ENCODE assay signal across 8 cellular contexts in the genomic region with DNA sequence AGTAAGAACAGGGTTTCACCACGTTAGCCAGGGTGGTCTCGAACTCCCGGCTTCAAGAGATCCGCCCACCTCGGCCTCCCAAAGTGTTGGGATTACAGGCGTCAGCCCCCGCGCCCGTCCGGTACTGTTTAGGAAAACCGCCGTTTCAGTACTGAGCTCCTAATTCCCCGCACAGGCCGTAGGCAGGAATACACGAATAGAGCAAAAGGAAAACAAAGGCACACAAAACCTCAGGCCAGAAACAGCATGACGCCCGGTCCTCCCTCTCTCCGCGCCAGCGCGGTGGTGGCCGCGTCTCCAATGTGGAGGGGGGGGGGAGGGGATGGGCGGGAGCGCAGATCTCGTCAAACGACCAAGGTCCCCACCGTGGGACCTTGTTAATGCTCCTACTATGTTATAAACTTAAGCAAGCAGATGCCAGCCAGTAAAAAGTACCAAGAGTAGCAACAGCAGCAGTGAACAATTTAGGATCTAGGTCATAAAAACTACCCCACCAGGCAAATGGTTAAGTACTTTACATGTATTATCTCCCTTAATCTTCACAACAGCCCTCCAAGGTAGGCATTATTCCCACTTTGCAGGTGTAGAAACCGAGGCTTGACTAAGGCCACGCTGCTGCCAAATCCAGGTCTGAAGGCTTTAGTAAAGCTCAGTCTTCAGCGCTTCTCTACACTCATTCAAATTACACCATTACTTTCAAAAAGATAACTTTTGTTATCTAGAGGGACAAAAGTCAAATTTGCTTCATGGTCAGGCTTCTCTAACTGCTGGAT. TPM values are rescaled to one million over a fixed set of nuclear protein-coding genes. Genes with fewer than 3 reads are reported as not detected.
DNase-seq lines count a peak whose midpoint lies in the region; ATAC-seq, FAIRE-seq and TF ChIP-seq lines count a peak whose summit lies in the region.

No MANE protein-coding gene starts in this region.

- H3F3A ChIP-seq in neural progenitor cell (ENCODE audit: low read depth): peaks cover 55% of the 10 kb centered on the region

- H3K27ac ChIP-seq in gastroesophageal sphincter: peak overlapping the region; percentile 80 to 100 (median 96)
- peak overlapping the region; percentile 91 for H3K27ac ChIP-seq in neural progenitor cell

- H2AFZ ChIP-seq in neural progenitor cell (replicated peaks): no peak overlapping the region

- H3K4me1 ChIP-seq in gastroesophageal sphincter: peaks cover 0 to 59% (median 10%) of the 10 kb centered on the region in 3 donors
- H3K4me1 ChIP-seq in neural progenitor cell: peaks cover 43% of the 10 kb centered on the region

- H3K36me3 ChIP-seq in gastroesophageal sphincter (no peaks in the 10 kb centered on the region), neural progenitor cell (no peaks in the 10 kb centered on the region)

- no peaks in the 10 kb centered on the region for H3K9me3 ChIP-seq in gastroesophageal sphincter
- no peaks in the 10 kb centered on the region for H3K9me3 ChIP-seq in neural progenitor cell (ENCODE audit: low read depth)

- TF ChIP-seq CTCF in gastroesophageal sphincter (IDR thresholded peaks at IDR 0.05): no peak
- TF ChIP-seq CTCF in neural progenitor cell (IDR thresholded peaks at IDR 0.05): no peak

- no peaks in the 10 kb centered on the region for H3K27me3 Mint-ChIP-seq in activated naive CD4-positive, alpha-beta T cell treated with anti-CD3 and anti-CD28 coated beads, Interleukin-2, amount 50 U/mL, for 24 hours
- no peaks in the 10 kb centered on the region for H3K27me3 Mint-ChIP-seq in neural progenitor cell (ENCODE audit: insufficient read depth, low read depth)

- peak overlapping the region; percentile 92 for H3K4me3 Mint-ChIP-seq in activated naive CD4-positive, alpha-beta T cell treated with anti-CD3 and anti-CD28 coated beads, Interleukin-2, amount 50 U/mL, for 24 hours
- H3K4me3 Mint-ChIP-seq in neural progenitor cell: peak overlapping the region; percentile 96

- no peak for TF ChIP-seq POLR2A in gastroesophageal sphincter (IDR thresholded peaks at IDR 0.05)

- peak; percentile 57 for ATAC-seq in gastroesophageal sphincter

- WGBS in gastroesophageal sphincter (ENCODE audit: low coverage in 1 of 2), 2 donors: 11 to 56% methylated on average over 3 to 10 of the region's 31 CpGs

- no peaks in the 10 kb centered on the region for H3K9me3 Mint-ChIP-seq in activated naive CD4-positive, alpha-beta T cell treated with anti-CD3 and anti-CD28 coated beads, Interleukin-2, amount 50 U/mL, for 24 hours
- H3K9me3 Mint-ChIP-seq in neural progenitor cell: no peaks in the 10 kb centered on the region

- H3K27me3 ChIP-seq in gastroesophageal sphincter (no peaks in the 10 kb centered on the region), neural progenitor cell (no peaks in the 10 kb centered on the region)

- H3K36me3 Mint-ChIP-seq in activated naive CD4-positive, alpha-beta T cell treated with anti-CD3 and anti-CD28 coated beads, Interleukin-2, amount 50 U/mL, for 24 hours: peaks cover 5% of the 10 kb centered on the region
- peaks cover 10% of the 10 kb centered on the region for H3K36me3 Mint-ChIP-seq in neural progenitor cell

- H3K4me1 Mint-ChIP-seq in activated naive CD4-positive, alpha-beta T cell treated with anti-CD3 and anti-CD28 coated beads, Interleukin-2, amount 50 U/mL, for 24 hours: peaks cover 66% of the 10 kb centered on the region
- H3K4me1 Mint-ChIP-seq in neural progenitor cell: peaks cover 44% of the 10 kb centered on the region

- FAIRE-seq in HTR-8/SVneo (lab: Jason Lieb, UNC) (no peak), RCC 7860 (lab: Jason Lieb, UNC) (no peak), urothelium cell line (lab: Jason Lieb, UNC) (no peak)

- peaks cover 70% of the 10 kb centered on the region for H4K20me1 ChIP-seq in neural progenitor cell (ENCODE audit: low read depth)

- H3K79me2 ChIP-seq in neural progenitor cell (ENCODE audit: low read depth): peaks cover 69% of the 10 kb centered on the region

- peak overlapping the region; percentile 95 for H3K4me2 ChIP-seq in neural progenitor cell

- no peak for TF ChIP-seq EP300 in gastroesophageal sphincter (IDR thresholded peaks at IDR 0.05)

- peak; percentile 80 for DNase-seq in COR-L47 (lab: John Stamatoyannopoulos, UW)
- DNase-seq in HTR-8/SVneo (ENCODE audit: insufficient read length, low spot score): peak; percentile 40
- DNase-seq in RCC 7860 (ENCODE audit: low spot score): peak; percentile 54
- DNase-seq in neural progenitor cell (ENCODE audit: low spot score): peak; percentile 94
- peak; percentile 45 for DNase-seq in urothelium cell line (ENCODE audit: low spot score)
- no peak for DNase-seq in GM19240 (ENCODE audit: insufficient read length, low spot score)

- no peak overlapping the region for H3K9ac ChIP-seq in neural progenitor cell

- H3K4me3 ChIP-seq in gastroesophageal sphincter (peak overlapping the region; percentile 81 to 83), neural progenitor cell (peak overlapping the region; percentile 87)

- peak overlapping the region; percentile 95 for H3K27ac Mint-ChIP-seq in activated naive CD4-positive, alpha-beta T cell treated with anti-CD3 and anti-CD28 coated beads, Interleukin-2, amount 50 U/mL, for 24 hours
- peak overlapping the region; percentile 80 for H3K27ac Mint-ChIP-seq in neural progenitor cell

RNA-seq across cellular contexts. Expression of a gene that starts 0.7 kb away (rescaled TPM):
- total RNA-seq in gastroesophageal sphincter: 100 to 1,000 TPM in 1 of 4 donors, 10 to 100 TPM in 3; 71.0 to 108 (median 90.4) TPM
- 128 and 139 TPM in 2 replicates for total RNA-seq in neural progenitor cell (ENCODE audit: low replicate concordance)

RNA-seq across cellular contexts. Expression of a gene that starts 41.1 kb away (rescaled TPM):
- total RNA-seq in gastroesophageal sphincter (under 1 TPM in 3 of 4 donors, not detected in 1; 0.08 to 0.45 (median 0.13) TPM), neural progenitor cell (ENCODE audit: low replicate concordance) (0.11 and 2.3 TPM in 2 replicates)

RNA-seq across cellular contexts. Expression of a gene that starts 50.2 kb away (rescaled TPM):
- total RNA-seq in gastroesophageal sphincter: 10 to 100 TPM; 27.4 to 39.7 (median 32.2) TPM
- 36.0 and 96.2 TPM in 2 replicates for total RNA-seq in neural progenitor cell (ENCODE audit: low replicate concordance)
